Comparison of ENCODE assay signal across 12 cellular contexts in genomic region chr7:4700577-4701235, GRCh38. TPM values are rescaled to one million over a fixed set of nuclear protein-coding genes. Genes with fewer than 3 reads are reported as not detected.
DNase-seq lines count a peak whose midpoint lies in the region; ATAC-seq and TF ChIP-seq lines count a peak whose summit lies in the region.
"Had no signal": no experiment of that assay in that cellular context is flagged by ENCODE, and none has a peak within 500 bp of the region (broad histone marks: within the 10 kb centered on the region; RNA-seq: fewer than 3 reads in every experiment).

No MANE protein-coding gene starts in this region.

- ATAC-seq in naive thymus-derived CD8-positive, alpha-beta T cell: no peak
- no peak for ATAC-seq in GM21619 (IDR thresholded peaks at IDR 0.05; ENCODE audit: unreplicated experiment)
- ATAC-seq: gastrocnemius medialis; stimulated activated naive B cell treated with anti-CD40 and anti-IgM and Interleukin-4, amounts not matched to agents 10 μg/mL and 1 μg/mL and 100 μg/mL, for 72 hours had no signal

- H3K9me3 ChIP-seq in tibial nerve: no peaks in the 10 kb centered on the region
- H3K9me3 ChIP-seq in WERI-Rb-1 (ENCODE audit: severe bottlenecking): no peaks in the 10 kb centered on the region
- H3K9me3 ChIP-seq: gastrocnemius medialis had no signal

- DNase-seq in AG08396 (ENCODE audit: low spot score) (peak; percentile 72), HFFc6 (peak; percentile 81), dermis microvascular lymphatic vessel endothelial cell (ENCODE audit: low read depth in 2 of 2) (peak; percentile 90 to 98), tibial nerve (ENCODE audit: low spot score in 2 of 2) (no peak), ureter (ENCODE audit: low spot score) (no peak), WERI-Rb-1 (no peak)
- DNase-seq in naive thymus-derived CD8-positive, alpha-beta T cell: no peak
- DNase-seq: gastrocnemius medialis; GF-D8; stimulated activated naive B cell treated with anti-CD40 and anti-IgM and Interleukin-4, amounts not matched to agents 10 μg/mL and 1 μg/mL and 100 μg/mL, for 72 hours had no signal

- peaks cover 2% of the 10 kb centered on the region; the same call in 1 of the 2 replicates for H3K27me3 Mint-ChIP-seq in HFFc6 (ENCODE audit: insufficient read depth)
- H3K27me3 Mint-ChIP-seq in naive thymus-derived CD8-positive, alpha-beta T cell: no peaks in the 10 kb centered on the region
- H3K27me3 Mint-ChIP-seq: stimulated activated naive B cell treated with anti-CD40 and anti-IgM and Interleukin-4, amounts not matched to agents 10 μg/mL and 1 μg/mL and 100 μg/mL, for 72 hours had no signal

- no peak overlapping the region for H3K4me3 Mint-ChIP-seq in HFFc6
- H3K4me3 Mint-ChIP-seq in naive thymus-derived CD8-positive, alpha-beta T cell: no peak overlapping the region
- H3K4me3 Mint-ChIP-seq: stimulated activated naive B cell treated with anti-CD40 and anti-IgM and Interleukin-4, amounts not matched to agents 10 μg/mL and 1 μg/mL and 100 μg/mL, for 72 hours had no signal

- H3K4me1 Mint-ChIP-seq in HFFc6 (ENCODE audit: low read depth): peaks cover 23% of the 10 kb centered on the region
- H3K4me1 Mint-ChIP-seq in naive thymus-derived CD8-positive, alpha-beta T cell: peaks cover 33 to 89% (median 64%) of the 10 kb centered on the region in 4 donors

- no peak for TF ChIP-seq CTCF in HFFc6 (IDR thresholded peaks at IDR 0.05)
- TF ChIP-seq CTCF in tibial nerve (IDR thresholded peaks at IDR 0.05): no peak
- TF ChIP-seq CTCF in WERI-Rb-1 (IDR thresholded peaks at IDR 0.05; ENCODE audit: low read depth, low read length): no peak

- H3K27me3 ChIP-seq in tibial nerve: no peaks in the 10 kb centered on the region
- no peaks in the 10 kb centered on the region for H3K27me3 ChIP-seq in WERI-Rb-1 (ENCODE audit: insufficient read depth, low read depth, severe bottlenecking)
- H3K27me3 ChIP-seq: gastrocnemius medialis had no signal

- H3K27ac ChIP-seq in tibial nerve (no peak overlapping the region), WERI-Rb-1 (no peak overlapping the region)
- H3K27ac ChIP-seq: parathyroid adenoma had no signal

- TF ChIP-seq POLR2A in tibial nerve (IDR thresholded peaks at IDR 0.05): no peak

- 78 to 79% methylated on average over 14 of the region's 14 CpGs for WGBS in tibial nerve, 2 donors

- no peak for TF ChIP-seq EP300 in tibial nerve (IDR thresholded peaks at IDR 0.05)

- POLR2A ChIA-PET in naive thymus-derived CD8-positive, alpha-beta T cell (lab: Charles Lee): interaction anchor here (0.7 to 0.8 kb wide), 2 partner anchors 24 to 59 kb away, joined by 3 read pairs; no protein-coding TSS in a partner anchor

- no peak overlapping the region for H3K4me3 ChIP-seq in tibial nerve
- no peak overlapping the region for H3K4me3 ChIP-seq in WERI-Rb-1 (ENCODE audit: low read depth, low read length)
- H3K4me3 ChIP-seq: gastrocnemius medialis had no signal

- H3K36me3 Mint-ChIP-seq in HFFc6 (ENCODE audit: low read depth): no peaks in the 10 kb centered on the region
- peaks cover 0 to 6% (median 0%) of the 10 kb centered on the region in 3 donors for H3K36me3 Mint-ChIP-seq in naive thymus-derived CD8-positive, alpha-beta T cell

- peak overlapping the region; percentile 83 for H3K27ac Mint-ChIP-seq in HFFc6
- H3K27ac Mint-ChIP-seq in naive thymus-derived CD8-positive, alpha-beta T cell: peak overlapping the region in 6 of 10 donors; percentile 27 to 88 (median 38)

- H3K36me3 ChIP-seq in tibial nerve (peaks cover 0 to 6% (median 0%) of the 10 kb centered on the region in 3 donors), WERI-Rb-1 (no peaks in the 10 kb centered on the region)
- H3K36me3 ChIP-seq: gastrocnemius medialis had no signal

- H3K4me1 ChIP-seq in tibial nerve: peaks cover 0 to 41% (median 0%) of the 10 kb centered on the region in 4 donors
- H3K4me1 ChIP-seq: parathyroid adenoma had no signal

- H3K9me3 Mint-ChIP-seq in HFFc6: no peaks in the 10 kb centered on the region
- H3K9me3 Mint-ChIP-seq in naive thymus-derived CD8-positive, alpha-beta T cell: no peaks in the 10 kb centered on the region
- H3K9me3 Mint-ChIP-seq: stimulated activated naive B cell treated with anti-CD40 and anti-IgM and Interleukin-4, amounts not matched to agents 10 μg/mL and 1 μg/mL and 100 μg/mL, for 72 hours had no signal

RNA-seq across cellular contexts. Expression of gene FOXK1, which starts 18.6 kb away (rescaled TPM):
- total RNA-seq in HFFc6 (2021; fragmentation: NEBNext Ultra II Directional; extraction: Animal tissue kit (Norgen Biotek cat#: 25700)): 10 to 100 TPM; 33.8 to 39.4 (median 36.2) TPM
- total RNA-seq in dermis microvascular lymphatic vessel endothelial cell (21.2 TPM in 2 replicates), tibial nerve (10 to 100 TPM; 24.5 to 47.3 (median 26.4) TPM), ureter (40.4 TPM)
- total RNA-seq in naive thymus-derived CD8-positive, alpha-beta T cell: 10 to 100 TPM; 71.5 to 78.5 TPM
- polyA plus RNA-seq in naive thymus-derived CD8-positive, alpha-beta T cell: 1 to 10 TPM; 2.3 to 5.6 (median 3.6) TPM

Comparison
In these comparisons a context has a peak if more than half of its experiments do, and no peak if none do; other contexts are left out.
1. DNase-seq: peak in AG08396 (single experiment), HFFc6 (single experiment) and dermis microvascular lymphatic vessel endothelial cell (2 of 2); none in naive thymus-derived CD8-positive, alpha-beta T cell (0 of 10), tibial nerve (0 of 2), ureter (single experiment) and WERI-Rb-1 (single experiment).